17 cellular contexts compared by ENCODE assay signal in genomic region chr18:22816266-22817176, GRCh38.
A peak's percentile ranks its signal among the peaks of the same experiment; 100 is the strongest.
DNase-seq lines count a peak whose midpoint lies in the region; ATAC-seq, FAIRE-seq and TF ChIP-seq lines count a peak whose summit lies in the region.
"Had no signal": no experiment of that assay in that cellular context is flagged by ENCODE, and none has a peak within 500 bp of the region (broad histone marks: within the 10 kb centered on the region; RNA-seq: fewer than 3 reads in every experiment).

No MANE protein-coding gene starts in this region.

- TF ChIP-seq POLR2A in K562 (conservative IDR thresholded peaks at IDR 0.05): no peak

- H3K9ac ChIP-seq in K562 (ENCODE audit: insufficient read depth in 1 of 2, low read depth in 2 of 2, low read length in 2 of 2): no peak overlapping the region

- no peak overlapping the region for H3K4me3 Mint-ChIP-seq in chondrocyte (ENCODE audit: unreplicated experiment)
- H3K4me3 Mint-ChIP-seq: natural killer cell had no signal

- H4K20me1 ChIP-seq in K562 (replicated peaks; ENCODE audit: control insufficient read depth, insufficient read depth, low read length): no peaks in the 10 kb centered on the region

- H3K9me3 ChIP-seq in K562 (replicated peaks; ENCODE audit: control insufficient read depth, insufficient read depth, low read depth, low read length): no peaks in the 10 kb centered on the region
- no peaks in the 10 kb centered on the region for H3K9me3 ChIP-seq in pancreas
- no peaks in the 10 kb centered on the region for H3K9me3 ChIP-seq in psoas muscle
- H3K9me3 ChIP-seq: ascending aorta, left lung, upper lobe of left lung had no signal

- DNase-seq in NCI-H1417 (lab: John Stamatoyannopoulos, UW) (peak in 2 of 3 experiments; percentile 14 to 37), NCI-H1417 treated with DMSO at 0.1 percent for 48 hours (lab: John Stamatoyannopoulos, UW) (no peak), NCI-H2171 (lab: John Stamatoyannopoulos, UW) (peak; percentile 65), K562 (ENCODE audit: extremely low read depth in 1 of 4, low spot score in 3 of 4) (no peak), pancreas (peak in 2 of 6 donors; percentile 14 to 34), psoas muscle (no peak), chondrocyte (ENCODE audit: low spot score) (no peak), kidney tubule cell (ENCODE audit: low spot score) (no peak)
- DNase-seq: CD4-positive, CD25-positive, alpha-beta regulatory T cell; natural killer cell; NK-92 treated with Interleukin-12 subunit alpha and Interleukin-12 subunit beta, amount 100 ng/mL, for 24 hours; stimulated activated CD4-positive, alpha-beta T cell treated with anti-CD3 and anti-CD28 coated beads, Interleukin-1b, Interleukin-23, amount 100 ng/mL, for 48 hours had no signal

- no peak for TF ChIP-seq EP300 in K562 (IDR thresholded peaks at IDR 0.05; ENCODE audit: low read length)

- FAIRE-seq in K562 (lab: Jason Lieb, UNC) (no peak), pancreas (lab: Jason Lieb, UNC) (no peak)
- FAIRE-seq: A204.1, G401.6 had no signal

- POLR2A ChIA-PET in K562 (lab: Yijun Ruan, JAX): interaction anchor here (0.6 to 0.9 kb wide), 2 partner anchors 13 to 91 kb away, joined by 3 read pairs; no protein-coding TSS in a partner anchor

- H3K27me3 Mint-ChIP-seq in chondrocyte (ENCODE audit: low read depth): peaks cover 11% of the 10 kb centered on the region

- no peak overlapping the region for H3K4me3 ChIP-seq in K562
- H3K4me3 ChIP-seq in pancreas: no peak overlapping the region
- H3K4me3 ChIP-seq in psoas muscle: no peak overlapping the region
- H3K4me3 ChIP-seq: ascending aorta, left lung, upper lobe of left lung had no signal

- no peaks in the 10 kb centered on the region for H3K79me2 ChIP-seq in K562 (ENCODE audit: control insufficient read depth, insufficient read depth, low read length)

- CTCF ChIA-PET in K562 (lab: Yijun Ruan, JAX; ENCODE audit: low intra/inter-chr PET ratio): no interaction called here

- no peak overlapping the region for H3K27ac Mint-ChIP-seq in chondrocyte (ENCODE audit: unreplicated experiment)
- H3K27ac Mint-ChIP-seq: natural killer cell had no signal

- H3K36me3 ChIP-seq in K562 (ENCODE audit: control insufficient read depth, insufficient read depth, low read length): no peaks in the 10 kb centered on the region
- H3K36me3 ChIP-seq in pancreas: no peaks in the 10 kb centered on the region
- no peaks in the 10 kb centered on the region for H3K36me3 ChIP-seq in psoas muscle (ENCODE audit: insufficient read depth in 1 of 2, low read depth in 1 of 2)
- H3K36me3 ChIP-seq: ascending aorta, left lung, upper lobe of left lung had no signal

- intact Hi-C loops in K562 (cut with micrococcal nuclease) (no loop called here), pancreas (cut with DNase I) (no loop called here), psoas muscle (cut with DNase I) (no loop called here)

- no peak overlapping the region for H3K27ac ChIP-seq in K562 (ENCODE audit: extremely low read depth, low read depth, low read length)
- H3K27ac ChIP-seq in pancreas: no peak overlapping the region
- no peak overlapping the region for H3K27ac ChIP-seq in psoas muscle
- H3K27ac ChIP-seq: ascending aorta, left lung, upper lobe of left lung had no signal

- no peak for TF ChIP-seq RAD21 in K562 (CRISPR knock-in tag; conservative IDR thresholded peaks at IDR 0.05 in 1 of 2, IDR thresholded peaks at IDR 0.05 in 1 of 2)

- H3K36me3 Mint-ChIP-seq in chondrocyte (ENCODE audit: low read depth): no peaks in the 10 kb centered on the region
- H3K36me3 Mint-ChIP-seq: CD4-positive, CD25-positive, alpha-beta regulatory T cell; natural killer cell had no signal

- H3K27me3 ChIP-seq in K562 (ENCODE audit: control insufficient read depth in 2 of 2, insufficient read depth in 2 of 2, low read length in 2 of 2) (peaks cover 2 to 11% of the 10 kb centered on the region in 2 experiments; a peak in 2 of 5 replicates), pancreas (no peaks in the 10 kb centered on the region), psoas muscle (ENCODE audit: insufficient read depth in 3 of 3, low read length in 2 of 3) (peaks cover 1 to 6% (median 4%) of the 10 kb centered on the region in 3 donors)
- H3K27me3 ChIP-seq: ascending aorta, upper lobe of left lung had no signal

- no peak for ATAC-seq in K562
- peak in 3 of 4 donors; percentile 29 to 39 (median 37) for ATAC-seq in pancreas
- no peak for ATAC-seq in psoas muscle
- ATAC-seq: left lung, natural killer cell had no signal

- H3K9me3 Mint-ChIP-seq in chondrocyte (ENCODE audit: low read depth): no peaks in the 10 kb centered on the region
- H3K9me3 Mint-ChIP-seq: natural killer cell had no signal

- H3K4me1 ChIP-seq in K562 (replicated peaks in 1 of 2; ENCODE audit: control insufficient read depth in 2 of 2, insufficient read depth in 2 of 2, low read length in 2 of 2) (peaks cover 0 to 6% of the 10 kb centered on the region in 2 experiments; a peak in 1 of 5 replicates), pancreas (no peaks in the 10 kb centered on the region), psoas muscle (no peaks in the 10 kb centered on the region)
- H3K4me1 ChIP-seq: ascending aorta had no signal

- in situ Hi-C loops in K562 (cut with MboI): no loop called here

- no TSS peak for BruUV-seq in K562 (replicated peaks; lab: Mats Ljungman, UMichigan)

- 4% methylated on average over 17 of the region's 18 CpGs for WGBS in K562 (ENCODE audit: insufficient coverage, low coverage, missing lambda C conversion rate)
- WGBS in pancreas, 2 donors: 53 to 65% methylated on average over 17 to 18 of the region's 18 CpGs
- 48 to 58% (median 49%) methylated on average over 17 to 18 of the region's 18 CpGs for WGBS in psoas muscle, 3 donors

- H3K4me1 Mint-ChIP-seq in chondrocyte (ENCODE audit: low read depth): peaks cover 4% of the 10 kb centered on the region
- H3K4me1 Mint-ChIP-seq: CD4-positive, CD25-positive, alpha-beta regulatory T cell; natural killer cell had no signal

- no peak overlapping the region for H3K4me2 ChIP-seq in K562 (ENCODE audit: insufficient read depth, low read length)

- TF ChIP-seq CTCF in K562 (IDR thresholded peaks at IDR 0.05 in 2 of 3, conservative IDR thresholded peaks at IDR 0.05 in 1 of 3; ENCODE audit: insufficient read depth in 2 of 3, low read depth in 1 of 3, low read length in 3 of 3) (no peak), pancreas (IDR thresholded peaks at IDR 0.05) (no peak), psoas muscle (IDR thresholded peaks at IDR 0.05) (no peak), chondrocyte (IDR thresholded peaks at IDR 0.05) (no peak)

- no peaks in the 10 kb centered on the region for H3K9me1 ChIP-seq in K562 (ENCODE audit: control insufficient read depth, insufficient read depth, low read length)

- no peak overlapping the region for H2AFZ ChIP-seq in K562 (ENCODE audit: low read depth, low read length)

TF ChIP-seq in K562, 482 proteins besides CTCF, POLR2A, EP300 and RAD21:
- TF ChIP-seq RCOR1 (IDR thresholded peaks at IDR 0.05; ENCODE audit: borderline replicate concordance in 1 of 2, low read depth in 2 of 2, low read length in 2 of 2): no peak
- peak; percentile 52 for TF ChIP-seq NFIC (IDR thresholded peaks at IDR 0.05)

Comparison
In these comparisons a context has a peak if more than half of its experiments do, and no peak if none do; other contexts are left out.
1. DNase-seq: peak in NCI-H1417 (2 of 3) and NCI-H2171 (single experiment); none in NCI-H1417 treated with DMSO at 0.1 percent for 48 hours (single experiment), K562 (0 of 4), psoas muscle (0 of 2), chondrocyte (single experiment) and kidney tubule cell (single experiment).
2. ATAC-seq: peak in pancreas (3 of 4); none in K562 (single experiment) and psoas muscle (0 of 4).